ENCODE assay signal across 23 cellular contexts in genomic region chr3:134645515-134645914, GRCh38. TPM values are rescaled to one million over a fixed set of nuclear protein-coding genes. Genes with fewer than 3 reads are reported as not detected.
"Had no signal": no experiment of that assay in that cellular context is flagged by ENCODE, and none has a peak within 500 bp of the region (broad histone marks: within the 10 kb centered on the region; RNA-seq: fewer than 3 reads in every experiment).

No MANE protein-coding gene starts in this region.

- H3K27ac Mint-ChIP-seq: activated CD8-positive, alpha-beta T cell treated with anti-CD3 and anti-CD28 coated beads, Interleukin-2, amount 10 ng/mL, durations not matched to agents 7 days and 5 days; activated naive CD8-positive, alpha-beta T cell treated with anti-CD3 and anti-CD28 coated beads, Interleukin-2, amount 10 ng/mL, durations not matched to agents 7 days and 5 days; T-helper 17 cell; WTC11 had no signal

- ATAC-seq: activated CD8-positive, alpha-beta T cell treated with anti-CD3 and anti-CD28 coated beads, Interleukin-2, amount 10 ng/mL, durations not matched to agents 7 days and 5 days; PC-3; T-helper 17 cell had no signal

- DNase-seq: activated CD4-positive, alpha-beta T cell treated with anti-CD3 and anti-CD28 coated beads for 48 hours; activated CD4-positive, alpha-beta T cell treated with anti-CD3 and anti-CD28 coated beads, Interleukin-2, amount 50 U/mL, for 4 hours; activated CD4-positive, CD25-positive, alpha-beta regulatory T cell treated with anti-CD3 and anti-CD28 coated beads, Interleukin-2, amount 50 U/mL, for 72 hours; activated CD8-positive, alpha-beta T cell treated with anti-CD3 and anti-CD28 coated beads, Interleukin-2, amount 10 ng/mL, durations not matched to agents 7 days and 5 days; activated naive CD4-positive, alpha-beta T cell treated with anti-CD3 and anti-CD28 coated beads, Interleukin-2, amount 50 U/mL, for 16 hours; activated naive CD8-positive, alpha-beta T cell treated with anti-CD3 and anti-CD28 coated beads, Interleukin-2, amount 10 ng/mL, durations not matched to agents 7 days and 5 days; activated T-cell treated with anti-CD3 and anti-CD28 coated beads, Interleukin-2, amount 50 U/mL, for 1 hour; aorta; central memory CD4-positive, alpha-beta T cell; NCI-H1092; NCI-H1417; NCI-H1694 treated with DMSO at 0.1 percent for 48 hours; NCI-H2029 treated with DMSO at 0.1 percent for 48 hours; NCI-H510A treated with DMSO at 0.1 percent for 48 hours; PC-3; SHP77; T-helper 17 cell; T-helper 9 cell had no signal

- H3K4me1 ChIP-seq: breast epithelium had no signal

- H3K36me3 ChIP-seq: breast epithelium, SJSA1 had no signal

- H3K4me3 ChIP-seq: breast epithelium, SJSA1 had no signal

- H3K36me3 Mint-ChIP-seq: activated naive CD8-positive, alpha-beta T cell treated with anti-CD3 and anti-CD28 coated beads, Interleukin-2, amount 10 ng/mL, durations not matched to agents 7 days and 5 days; WTC11 had no signal

- H3K27ac ChIP-seq: breast epithelium, KMS-11, SJSA1 had no signal

- H3K4me1 Mint-ChIP-seq: T-helper 17 cell had no signal

- H3K27me3 ChIP-seq: breast epithelium, SJSA1 had no signal

- H3K9me3 Mint-ChIP-seq: activated naive CD8-positive, alpha-beta T cell treated with anti-CD3 and anti-CD28 coated beads, Interleukin-2, amount 10 ng/mL, durations not matched to agents 7 days and 5 days; WTC11 had no signal

- H3K4me3 Mint-ChIP-seq: activated CD8-positive, alpha-beta T cell treated with anti-CD3 and anti-CD28 coated beads, Interleukin-2, amount 10 ng/mL, durations not matched to agents 7 days and 5 days; activated naive CD8-positive, alpha-beta T cell treated with anti-CD3 and anti-CD28 coated beads, Interleukin-2, amount 10 ng/mL, durations not matched to agents 7 days and 5 days; T-helper 17 cell; WTC11 had no signal

- H3K9ac ChIP-seq: KMS-11 had no signal

- H3K9me3 ChIP-seq: breast epithelium, SJSA1 had no signal

- H3K4me2 ChIP-seq: KMS-11 had no signal

RNA-seq across cellular contexts. Expression of gene KY, which starts 5.3 kb away (rescaled TPM):
- total RNA-seq: activated CD8-positive, alpha-beta T cell treated with anti-CD3 and anti-CD28 coated beads, Interleukin-2, amount 10 ng/mL, durations not matched to agents 7 days and 5 days; activated naive CD8-positive, alpha-beta T cell treated with anti-CD3 and anti-CD28 coated beads, Interleukin-2, amount 10 ng/mL, durations not matched to agents 7 days and 5 days; MCF 10A; T-helper 17 cell; WTC11 had no signal
